7 cellular contexts compared by ENCODE assay signal in genomic region chr12:123671876-123672275, GRCh38. TPM values are rescaled to one million over a fixed set of nuclear protein-coding genes. Genes with fewer than 3 reads are reported as not detected.
A peak's percentile ranks its signal among the peaks of the same experiment; 100 is the strongest.
DNase-seq lines count a peak whose midpoint lies in the region; ATAC-seq and TF ChIP-seq lines count a peak whose summit lies in the region.
"Had no signal": no experiment of that assay in that cellular context is flagged by ENCODE, and none has a peak within 500 bp of the region (broad histone marks: within the 10 kb centered on the region; RNA-seq: fewer than 3 reads in every experiment).

No MANE protein-coding gene starts in this region.

- H3K4me1 ChIP-seq in ACC112 (ENCODE audit: control insufficient read depth, insufficient read depth, low read length, unreplicated experiment) (peaks cover 5% of the 10 kb centered on the region), PC-3 (ENCODE audit: insufficient read depth, low read length) (peaks cover 17% of the 10 kb centered on the region; the same call in 1 of the 2 replicates), iPS-18a (ENCODE audit: control insufficient read depth, low read depth, low read length) (no peaks in the 10 kb centered on the region)

- no peaks in the 10 kb centered on the region for H3K36me3 ChIP-seq in ACC112 (ENCODE audit: insufficient read depth, low read length)
- no peaks in the 10 kb centered on the region for H3K36me3 ChIP-seq in PC-3 (ENCODE audit: low read depth, low read length)
- no peaks in the 10 kb centered on the region for H3K36me3 ChIP-seq in iPS-18a (ENCODE audit: control insufficient read depth, low read depth, low read length)

- no peaks in the 10 kb centered on the region for H3F3A ChIP-seq in PC-3 (ENCODE audit: low read length, unreplicated experiment)

- H3K9ac ChIP-seq in PC-3 (ENCODE audit: low read length) (peak overlapping the region; percentile 70), iPS-18a (ENCODE audit: low read length) (peak overlapping the region; percentile 71)

- no peak for DNase-seq in PC-3
- DNase-seq in pons (ENCODE audit: low spot score), result no peak
- DNase-seq in erythroblast (lab: John Stamatoyannopoulos, UW), result no peak
- no peak for DNase-seq in NCI-H2227 treated with DMSO at 0.1 percent for 48 hours (lab: John Stamatoyannopoulos, UW)
- DNase-seq: OCI-M1 had no signal

- TF ChIP-seq POLR2A in erythroblast (IDR thresholded peaks at IDR 0.05; ENCODE audit: low read length), result no peak

- H3K9me3 ChIP-seq in PC-3 (ENCODE audit: low read length), result no peaks in the 10 kb centered on the region
- H3K9me3 ChIP-seq in iPS-18a (ENCODE audit: control insufficient read depth, low read depth, low read length), result no peaks in the 10 kb centered on the region

- no peaks in the 10 kb centered on the region for H3K9me2 ChIP-seq in PC-3 (replicated peaks; ENCODE audit: low read length)

- H4K20me1 ChIP-seq in PC-3 (ENCODE audit: low read length), result no peaks in the 10 kb centered on the region

- intact Hi-C loops in PC-3 (cut with micrococcal nuclease), result no loop called here

- peak; percentile 7 for ATAC-seq in PC-3

- CTCF ChIA-PET in PC-3 (lab: Charles Lee), result interaction anchor here (0.6 kb wide), 1 partner anchor 838 kb away, joined by 12 read pairs; no protein-coding TSS in a partner anchor

- H3K27me3 ChIP-seq in ACC112 (ENCODE audit: insufficient read depth, low read length) (no peaks in the 10 kb centered on the region), PC-3 (ENCODE audit: low read length) (no peaks in the 10 kb centered on the region), iPS-18a (ENCODE audit: control insufficient read depth, insufficient read depth, low read length) (no peaks in the 10 kb centered on the region)

- H3K4me3 ChIP-seq in ACC112 (ENCODE audit: low read depth, low read length) (peak overlapping the region; percentile 93), PC-3 (ENCODE audit: low read length) (peak overlapping the region; percentile 80), iPS-18a (ENCODE audit: low read length) (peak overlapping the region; percentile 83)

- H3K27ac ChIP-seq in ACC112 (ENCODE audit: low read depth, low read length) (no peak overlapping the region), PC-3 (ENCODE audit: low read length) (no peak overlapping the region), iPS-18a (ENCODE audit: low read length) (no peak overlapping the region)

- peak overlapping the region; percentile 95 for H3K4me2 ChIP-seq in PC-3 (ENCODE audit: low read length)

- no TSS peak for BruUV-seq in PC-3 (replicated peaks; lab: Mats Ljungman, UMichigan)

- H3K79me2 ChIP-seq in ACC112 (ENCODE audit: control insufficient read depth, insufficient read depth, low read length, unreplicated experiment) (no peaks in the 10 kb centered on the region), PC-3 (ENCODE audit: low read length) (no peaks in the 10 kb centered on the region)

- TF ChIP-seq CTCF in PC-3 (conservative IDR thresholded peaks at IDR 0.05; ENCODE audit: low read depth, low read length), result no peak

- POLR2A ChIA-PET in PC-3 (lab: Charles Lee; ENCODE audit: unreplicated experiment), result no interaction called here

- no peak overlapping the region for H2AFZ ChIP-seq in ACC112 (ENCODE audit: low read length, unreplicated experiment)
- H2AFZ ChIP-seq in PC-3 (ENCODE audit: low read length), result peak overlapping the region; percentile 86

RNA-seq across cellular contexts. Expression of gene TCTN2, which starts 1.0 kb away (rescaled TPM):
- total RNA-seq in PC-3 (2014; rRNA removed), result 13.9 and 15.8 TPM in 2 replicates

RNA-seq across cellular contexts. Expression of gene GTF2H3, which starts 38.2 kb away (rescaled TPM):
- 24.2 and 37.6 TPM in 2 replicates for total RNA-seq in PC-3 (2014; rRNA removed)

RNA-seq across cellular contexts. Expression of gene EIF2B1, which starts 38.4 kb away (rescaled TPM):
- total RNA-seq in PC-3 (2014; rRNA removed), result 70.8 and 83.4 TPM in 2 replicates

RNA-seq across cellular contexts. Expression of gene ATP6V0A2, which starts 40.3 kb away (rescaled TPM):
- total RNA-seq in PC-3 (2014; rRNA removed), result 27.8 and 34.2 TPM in 2 replicates
